7 cellular contexts compared by ENCODE assay signal in the genomic region with DNA sequence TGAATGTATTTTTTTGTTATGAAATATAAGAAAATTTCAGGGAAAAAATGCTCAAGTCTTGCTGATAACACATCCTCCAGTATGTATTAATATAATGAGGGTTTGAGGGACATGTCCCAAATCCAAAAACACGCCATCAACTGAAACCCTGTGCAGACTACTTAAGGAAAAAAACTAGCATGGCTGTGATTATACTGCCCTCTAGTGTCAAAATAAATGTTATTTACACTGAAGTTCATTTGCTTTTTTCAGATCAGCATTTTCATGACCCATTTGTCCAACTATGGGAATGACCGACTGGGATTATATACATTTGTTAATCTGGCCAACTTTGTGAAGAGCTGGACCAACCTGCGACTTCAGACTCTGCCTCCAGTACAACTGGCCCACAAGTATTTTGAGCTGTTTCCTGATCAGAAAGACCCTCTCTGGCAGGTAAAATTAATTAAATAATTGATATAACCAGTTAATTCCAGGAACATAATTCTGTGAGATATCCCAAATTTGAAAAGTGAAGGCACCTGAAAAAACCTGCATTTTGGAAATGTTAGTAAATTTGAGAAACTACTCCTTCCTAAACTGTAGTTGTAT.
DNase-seq lines count a peak whose midpoint lies in the region.

No MANE protein-coding gene starts in this region.

- DNase-seq in GM03348 (ENCODE audit: low spot score) = peak; percentile 41
- peak; percentile 69 for DNase-seq in H4 (ENCODE audit: low spot score)
- peak; percentile 34 for DNase-seq in NCI-H1048 (lab: John Stamatoyannopoulos, UW)
- DNase-seq in SW480 (ENCODE audit: low spot score) = peak; percentile 61
- DNase-seq in glomerular endothelial cell (ENCODE audit: extremely low read depth, low read depth, low spot score) = peak; percentile 62
- peak; percentile 29 for DNase-seq in smooth muscle cell of the brain vasculature (ENCODE audit: low read depth, low spot score)
- DNase-seq in nucleus accumbens (lab: John Stamatoyannopoulos, UW) = no peak

Comparison
In these comparisons a context has a peak if more than half of its experiments do, and no peak if none do; other contexts are left out.
1. DNase-seq: peak in GM03348 (single experiment), H4 (single experiment), NCI-H1048 (single experiment), SW480 (single experiment), glomerular endothelial cell (single experiment) and smooth muscle cell of the brain vasculature (single experiment); none in nucleus accumbens (0 of 56).